ENCODE assay signal across 23 cellular contexts in genomic region chr1:92374211-92374610, GRCh38.
DNase-seq lines count a peak whose midpoint lies in the region; ATAC-seq, FAIRE-seq and TF ChIP-seq lines count a peak whose summit lies in the region.
"Had no signal": no experiment of that assay in that cellular context is flagged by ENCODE, and none has a peak within 500 bp of the region (broad histone marks: within the 10 kb centered on the region; RNA-seq: fewer than 3 reads in every experiment).

No MANE protein-coding gene starts in this region.

- peak overlapping the region; percentile 6; the same call in 1 of the 2 replicates for H3K27ac ChIP-seq in DND-41 (ENCODE audit: low read length)
- H3K27ac ChIP-seq in K562 (ENCODE audit: extremely low read depth, low read depth, low read length) = no peak overlapping the region
- H3K27ac ChIP-seq: GM23248, SJSA1 had no signal

- BruUV-seq in K562 (replicated peaks; lab: Mats Ljungman, UMichigan) = no TSS peak

- DNase-seq in DND-41 (no peak), GM12891 (ENCODE audit: insufficient read length, low spot score) (no peak), OCI-M1 (lab: John Stamatoyannopoulos, UW) (peak; percentile 51), K562 (ENCODE audit: extremely low read depth in 1 of 4, low spot score in 3 of 4) (peak in 1 of 4 experiments; percentile 4), sciatic nerve (ENCODE audit: low spot score) (no peak), iPS-NIHi7 (ENCODE audit: extremely low spot score) (no peak)
- DNase-seq: BE2C, DMS53, GM23248, HCEC 1CT, IMR-90, Karpas-422, MV-4-11, NCI-H1694, NCI-H2081, NCI-H2171, NCI-H345, NCI-H524 treated with DMSO at 0.1 percent for 48 hours had no signal

- no peak overlapping the region for H3K4me2 ChIP-seq in DND-41 (ENCODE audit: insufficient read depth, low read length)
- no peak overlapping the region for H3K4me2 ChIP-seq in K562 (ENCODE audit: insufficient read depth, low read length)

- FAIRE-seq in GM12891 (lab: Jason Lieb, UNC) (peak; percentile 20), K562 (lab: Jason Lieb, UNC) (no peak)
- FAIRE-seq: D721Med, GM18507 had no signal

- H3K4me1 ChIP-seq in DND-41 (ENCODE audit: insufficient read depth, low read length) = peaks cover 36% of the 10 kb centered on the region
- peaks cover 0 to 4% of the 10 kb centered on the region in 2 experiments; a peak in 2 of 5 replicates for H3K4me1 ChIP-seq in K562 (replicated peaks in 1 of 2; ENCODE audit: control insufficient read depth in 2 of 2, insufficient read depth in 2 of 2, low read length in 2 of 2)
- H3K4me1 ChIP-seq: BE2C, SJSA1 had no signal

- H3K9ac ChIP-seq in DND-41 (ENCODE audit: low read depth, low read length) (no peak overlapping the region), K562 (ENCODE audit: insufficient read depth in 1 of 2, low read depth in 2 of 2, low read length in 2 of 2) (no peak overlapping the region)
- H3K9ac ChIP-seq: GM23248 had no signal

- H3K79me2 ChIP-seq in DND-41 (ENCODE audit: insufficient read depth, low read length) (no peaks in the 10 kb centered on the region), K562 (ENCODE audit: control insufficient read depth, insufficient read depth, low read length) (no peaks in the 10 kb centered on the region)

- CTCF ChIA-PET in K562 (lab: Yijun Ruan, JAX; ENCODE audit: low intra/inter-chr PET ratio) = no interaction called here

- TF ChIP-seq EP300 in K562 (IDR thresholded peaks at IDR 0.05; ENCODE audit: low read length) = no peak

- POLR2A ChIA-PET in K562 (lab: Yijun Ruan, JAX) = interaction anchor here (0.6 to 0.7 kb wide), 2 partner anchors 10 to 96 kb away, joined by 3 to 4 read pairs; no protein-coding TSS in a partner anchor

- no peak for TF ChIP-seq POLR2A in GM12891 (IDR thresholded peaks at IDR 0.05; ENCODE audit: low read depth, low read length)
- TF ChIP-seq POLR2A in K562 (conservative IDR thresholded peaks at IDR 0.05) = no peak
- no peak for TF ChIP-seq POLR2A in GM18505 (IDR thresholded peaks at IDR 0.05; ENCODE audit: borderline replicate concordance, extremely low read depth, insufficient read depth, insufficient read length)

- H3K9me3 ChIP-seq in DND-41 (ENCODE audit: insufficient read depth, low read length, severe bottlenecking) = no peaks in the 10 kb centered on the region
- H3K9me3 ChIP-seq in K562 (replicated peaks; ENCODE audit: control insufficient read depth, insufficient read depth, low read depth, low read length) = no peaks in the 10 kb centered on the region
- H3K9me3 ChIP-seq: BE2C, SJSA1 had no signal

- intact Hi-C loops in K562 (cut with micrococcal nuclease) (no loop called here), sciatic nerve (cut with DNase I) (no loop called here)

- H4K20me1 ChIP-seq in DND-41 (ENCODE audit: insufficient read depth, low read length) (no peaks in the 10 kb centered on the region), K562 (replicated peaks; ENCODE audit: control insufficient read depth, insufficient read depth, low read length) (no peaks in the 10 kb centered on the region)

- H3K36me3 ChIP-seq in DND-41 (ENCODE audit: insufficient read depth, low read length) (peaks cover 8% of the 10 kb centered on the region; the same call in 1 of the 2 replicates), K562 (ENCODE audit: control insufficient read depth, insufficient read depth, low read length) (peaks cover 5% of the 10 kb centered on the region; the same call in 1 of the 3 replicates)
- H3K36me3 ChIP-seq: BE2C, SJSA1 had no signal

- no peak for TF ChIP-seq CTCF in DND-41 (IDR thresholded peaks at IDR 0.05; ENCODE audit: borderline replicate concordance, extremely low read depth, low read length, poor library complexity, severe bottlenecking)
- TF ChIP-seq CTCF in K562 (IDR thresholded peaks at IDR 0.05 in 2 of 3, conservative IDR thresholded peaks at IDR 0.05 in 1 of 3; ENCODE audit: insufficient read depth in 2 of 3, low read depth in 1 of 3, low read length in 3 of 3) = no peak

- H3K4me3 ChIP-seq in DND-41 (ENCODE audit: low read depth in 1 of 2, low read length in 2 of 2) (no peak overlapping the region), K562 (no peak overlapping the region)
- H3K4me3 ChIP-seq: GM23248, SJSA1 had no signal

- no peaks in the 10 kb centered on the region for H3K9me1 ChIP-seq in K562 (ENCODE audit: control insufficient read depth, insufficient read depth, low read length)

- H2AFZ ChIP-seq in DND-41 (ENCODE audit: low read depth, low read length) (no peak overlapping the region), K562 (ENCODE audit: low read depth, low read length) (no peak overlapping the region)
- H2AFZ ChIP-seq: GM23248 had no signal

- in situ Hi-C loops in K562 (cut with MboI) = no loop called here

- TF ChIP-seq RAD21 in K562 (CRISPR knock-in tag; conservative IDR thresholded peaks at IDR 0.05 in 1 of 2, IDR thresholded peaks at IDR 0.05 in 1 of 2) = no peak

- no peak for ATAC-seq in DND-41 (ENCODE audit: insufficient read depth, low read depth)
- ATAC-seq in K562 = no peak
- no peak for ATAC-seq in sciatic nerve
- no peak for ATAC-seq in GM18505 (IDR thresholded peaks at IDR 0.05; ENCODE audit: unreplicated experiment)
- ATAC-seq: Right ventricle myocardium inferior had no signal

- 20% methylated on average over 2 of the region's 2 CpGs for WGBS in K562 (ENCODE audit: insufficient coverage, low coverage, missing lambda C conversion rate)

- H3K27me3 ChIP-seq in DND-41 (ENCODE audit: insufficient read depth, low read length, poor library complexity) (no peaks in the 10 kb centered on the region), K562 (ENCODE audit: control insufficient read depth in 2 of 2, insufficient read depth in 2 of 2, low read length in 2 of 2) (no peaks in the 10 kb centered on the region)
- H3K27me3 ChIP-seq: BE2C, SJSA1 had no signal

TF ChIP-seq in GM12891, 5 proteins besides CTCF, POLR2A, EP300 and RAD21:
- TF ChIP-seq POLR2AphosphoS5 (IDR thresholded peaks at IDR 0.05; ENCODE audit: low read depth, low read length) (no peak), POU2F2 (IDR thresholded peaks at IDR 0.05; ENCODE audit: low read depth, low read length) (no peak), SPI1 (IDR thresholded peaks at IDR 0.05; ENCODE audit: low read depth, low read length) (no peak), TAF1 (IDR thresholded peaks at IDR 0.05; ENCODE audit: low read depth, low read length) (no peak), PAX5 (IDR thresholded peaks at IDR 0.05; ENCODE audit: insufficient read depth, low read length, severe bottlenecking) (no peak)

TF ChIP-seq in K562, 482 proteins besides CTCF, POLR2A, EP300 and RAD21:
- no peak for TF ChIP-seq ZNF274 (IDR thresholded peaks at IDR 0.05; ENCODE audit: borderline replicate concordance, low read depth, low read length)
- peak; percentile 92 for TF ChIP-seq FOXJ2 (tag; IDR thresholded peaks at IDR 0.05)
- peak; percentile 41; the same call in 1 of the 2 replicates for TF ChIP-seq RFX1 (IDR thresholded peaks at IDR 0.05)
